ENCODE assay signal across 14 cellular contexts in the genomic region with DNA sequence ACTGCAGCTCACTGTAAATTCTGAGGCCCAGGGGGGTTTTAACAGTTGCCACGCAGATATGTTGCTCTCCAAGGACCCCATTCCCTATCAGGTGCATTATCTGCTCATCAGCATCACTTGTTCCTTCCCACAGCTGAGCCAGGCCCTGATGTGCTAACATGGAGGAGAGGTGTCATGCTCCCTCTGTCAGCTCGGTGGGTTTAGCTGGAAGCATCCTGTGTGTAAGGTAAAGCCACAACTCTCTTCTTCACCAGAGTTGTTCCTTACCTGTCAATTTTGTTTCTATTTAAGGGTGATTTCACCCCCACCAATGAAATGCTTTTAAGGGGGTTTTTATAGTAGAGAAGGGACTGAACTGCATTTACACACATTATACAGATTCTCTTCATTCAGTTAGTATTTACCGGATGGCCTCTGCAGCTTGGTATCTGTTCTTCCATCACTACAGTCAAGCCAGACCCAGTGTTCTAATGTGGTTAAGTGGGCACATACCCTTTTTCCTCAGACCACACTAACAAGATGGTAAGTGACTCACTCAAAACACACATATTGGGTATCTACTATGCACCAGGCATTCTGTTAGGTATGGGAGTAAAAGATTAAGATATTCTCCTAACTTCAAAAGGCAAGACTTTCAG.
DNase-seq lines count a peak whose midpoint lies in the region; ATAC-seq and TF ChIP-seq lines count a peak whose summit lies in the region.
"Had no signal": no experiment of that assay in that cellular context is flagged by ENCODE, and none has a peak within 500 bp of the region (broad histone marks: within the 10 kb centered on the region; RNA-seq: fewer than 3 reads in every experiment).

No MANE protein-coding gene starts in this region.

- no peak overlapping the region for H3K27ac ChIP-seq in BLaER1 treated with 17β-estradiol and CSF1 and Interleukin-3, amounts not matched to agents 10 nM and 100 nM
- H3K27ac ChIP-seq in adrenal gland: no peak overlapping the region
- H3K27ac ChIP-seq: SK-N-MC had no signal

- TF ChIP-seq POLR2A in GM18505 (IDR thresholded peaks at IDR 0.05; ENCODE audit: borderline replicate concordance, extremely low read depth, insufficient read depth, insufficient read length): no peak
- no peak for TF ChIP-seq POLR2A in adrenal gland (IDR thresholded peaks at IDR 0.05)

- H3K36me3 ChIP-seq in BLaER1 treated with 17β-estradiol and CSF1 and Interleukin-3, amounts not matched to agents 10 nM and 100 nM: no peaks in the 10 kb centered on the region
- no peaks in the 10 kb centered on the region for H3K36me3 ChIP-seq in adrenal gland (replicated peaks in 1 of 2)
- H3K36me3 ChIP-seq: HAP-1 had no signal

- peaks cover 0 to 10% (median 3%) of the 10 kb centered on the region in 10 experiments; a peak in 10 of 20 replicates for H3K4me1 ChIP-seq in BLaER1 treated with 17β-estradiol and CSF1 and Interleukin-3, amounts not matched to agents 10 nM and 100 nM
- peaks cover 0 to 8% of the 10 kb centered on the region in 2 donors for H3K4me1 ChIP-seq in adrenal gland (replicated peaks in 1 of 2)
- H3K4me1 ChIP-seq: HAP-1 had no signal

- H3K4me3 ChIP-seq in BLaER1 treated with 17β-estradiol and CSF1 and Interleukin-3, amounts not matched to agents 10 nM and 100 nM: no peak overlapping the region
- H3K4me3 ChIP-seq in adrenal gland: no peak overlapping the region
- H3K4me3 ChIP-seq: HAP-1, SK-N-MC had no signal

- H3K4me1 Mint-ChIP-seq in glutamatergic neuron (ENCODE audit: low read depth, unreplicated experiment): peaks cover 82% of the 10 kb centered on the region

- no peak overlapping the region for H3K9ac ChIP-seq in BLaER1 treated with 17β-estradiol and CSF1 and Interleukin-3, amounts not matched to agents 10 nM and 100 nM

- no peaks in the 10 kb centered on the region for H4K20me1 ChIP-seq in BLaER1 treated with 17β-estradiol and CSF1 and Interleukin-3, amounts not matched to agents 10 nM and 100 nM

- peak overlapping the region; percentile 93 for H3K27ac Mint-ChIP-seq in glutamatergic neuron (ENCODE audit: unreplicated experiment)

- no peaks in the 10 kb centered on the region for H3K9me3 ChIP-seq in BLaER1 treated with 17β-estradiol and CSF1 and Interleukin-3, amounts not matched to agents 10 nM and 100 nM (replicated peaks in 1 of 11)
- no peaks in the 10 kb centered on the region for H3K9me3 ChIP-seq in adrenal gland (replicated peaks in 1 of 3)
- H3K9me3 ChIP-seq: HAP-1 had no signal

- TF ChIP-seq CTCF in glutamatergic neuron (IDR thresholded peaks at IDR 0.05; ENCODE audit: partially characterized antibody, unreplicated experiment) (no peak), adrenal gland (IDR thresholded peaks at IDR 0.05) (no peak)

- H3K27me3 Mint-ChIP-seq in glutamatergic neuron (ENCODE audit: unreplicated experiment): peaks cover 8% of the 10 kb centered on the region

- peak overlapping the region in 6 of 11 experiments; percentile 2 to 40 (median 16); a peak in 8 of 22 replicates for H3K4me2 ChIP-seq in BLaER1 treated with 17β-estradiol and CSF1 and Interleukin-3, amounts not matched to agents 10 nM and 100 nM

- WGBS in adrenal gland, 4 donors: 83 to 93% (median 91%) methylated on average over 3 of the region's 3 CpGs

- ATAC-seq in GM18505 (IDR thresholded peaks at IDR 0.05; ENCODE audit: unreplicated experiment): no peak

- H3K36me3 Mint-ChIP-seq in glutamatergic neuron (ENCODE audit: unreplicated experiment): no peaks in the 10 kb centered on the region

- no peaks in the 10 kb centered on the region for H3K27me3 ChIP-seq in BLaER1 treated with 17β-estradiol and CSF1 and Interleukin-3, amounts not matched to agents 10 nM and 100 nM
- H3K27me3 ChIP-seq in adrenal gland: no peaks in the 10 kb centered on the region

- intact Hi-C loops in adrenal gland (cut with DNase I): no loop called here

- peaks cover 10% of the 10 kb centered on the region for H3K9me3 Mint-ChIP-seq in glutamatergic neuron (ENCODE audit: unreplicated experiment)

- peak overlapping the region; percentile 70 for H3K4me3 Mint-ChIP-seq in glutamatergic neuron (ENCODE audit: unreplicated experiment)

- DNase-seq in Daoy (ENCODE audit: low read depth) (peak; percentile 38), SW480 (ENCODE audit: low spot score) (peak; percentile 74), glutamatergic neuron (no peak), RPMI8226 (no peak), putamen (ENCODE audit: low spot score) (no peak), adrenal gland (no peak)
- DNase-seq: NCI-H1417 treated with DMSO at 0.1 percent for 48 hours; NCI-H2029 treated with DMSO at 0.1 percent for 48 hours; NK-92 treated with Interleukin-12 subunit alpha and Interleukin-12 subunit beta, amount 100 ng/mL, for 24 hours; OCI-M1 had no signal

Comparison
In these comparisons a context has a peak if more than half of its experiments do, and no peak if none do; other contexts are left out.
1. DNase-seq: peak in Daoy (single experiment) and SW480 (single experiment); none in glutamatergic neuron (single experiment), RPMI8226 (single experiment), putamen (single experiment) and adrenal gland (0 of 7).